9 cellular contexts compared by ENCODE assay signal in genomic region chr1:192539450-192540132, GRCh38. TPM values are rescaled to one million over a fixed set of nuclear protein-coding genes. Genes with fewer than 3 reads are reported as not detected.
DNase-seq lines count a peak whose midpoint lies in the region; ATAC-seq and TF ChIP-seq lines count a peak whose summit lies in the region.
"Had no signal": no experiment of that assay in that cellular context is flagged by ENCODE, and none has a peak within 500 bp of the region (broad histone marks: within the 10 kb centered on the region; RNA-seq: fewer than 3 reads in every experiment).

No MANE protein-coding gene starts in this region.

- H3K9me3 ChIP-seq in SJSA1 (replicated peaks) = no peaks in the 10 kb centered on the region
- H3K9me3 ChIP-seq in esophagus squamous epithelium = no peaks in the 10 kb centered on the region

- H3K27me3 Mint-ChIP-seq in T-helper 1 cell treated with Interleukin-12 subunit alpha and Interleukin-12 subunit beta and Interleukin-4 antibody, amounts not matched to agents 30 μg/mL and 1 μg/mL, for 36 hours (ENCODE audit: low read depth) = no peaks in the 10 kb centered on the region

- H3K9me3 Mint-ChIP-seq in T-helper 1 cell treated with Interleukin-12 subunit alpha and Interleukin-12 subunit beta and Interleukin-4 antibody, amounts not matched to agents 30 μg/mL and 1 μg/mL, for 36 hours = peaks cover 8% of the 10 kb centered on the region

- H3K4me1 Mint-ChIP-seq in T-helper 1 cell treated with Interleukin-12 subunit alpha and Interleukin-12 subunit beta and Interleukin-4 antibody, amounts not matched to agents 30 μg/mL and 1 μg/mL, for 36 hours (ENCODE audit: low read depth) = peaks cover 53% of the 10 kb centered on the region

- DNase-seq in T-helper 1 cell = no peak
- peak; percentile 63 to 87 for DNase-seq in SJSA1 (ENCODE audit: low read depth in 1 of 2, low spot score in 2 of 2)
- DNase-seq in esophagus squamous epithelium (lab: John Stamatoyannopoulos, UW) = no peak
- DNase-seq in non-pigmented ciliary epithelial cell (ENCODE audit: low read depth) = peak; percentile 91
- no peak for DNase-seq in DMS79 (lab: John Stamatoyannopoulos, UW)
- DNase-seq in MV-4-11 (lab: John Stamatoyannopoulos, UW) = no peak

- ATAC-seq in GM19455 (IDR thresholded peaks at IDR 0.05; ENCODE audit: unreplicated experiment) = no peak

- WGBS in esophagus squamous epithelium, 2 donors = 15 to 19% methylated on average over 4 of the region's 4 CpGs

- H3K4me3 Mint-ChIP-seq in T-helper 1 cell treated with Interleukin-12 subunit alpha and Interleukin-12 subunit beta and Interleukin-4 antibody, amounts not matched to agents 30 μg/mL and 1 μg/mL, for 36 hours = peak overlapping the region; percentile 50

- peak overlapping the region; percentile 90 for H3K27ac Mint-ChIP-seq in T-helper 1 cell treated with Interleukin-12 subunit alpha and Interleukin-12 subunit beta and Interleukin-4 antibody, amounts not matched to agents 30 μg/mL and 1 μg/mL, for 36 hours

- no peak for TF ChIP-seq CTCF in esophagus squamous epithelium (IDR thresholded peaks at IDR 0.05)

- H3K27me3 ChIP-seq in SJSA1 (replicated peaks) = no peaks in the 10 kb centered on the region
- no peaks in the 10 kb centered on the region for H3K27me3 ChIP-seq in esophagus squamous epithelium

- TF ChIP-seq POLR2A in esophagus squamous epithelium (IDR thresholded peaks at IDR 0.05) = no peak

- no peaks in the 10 kb centered on the region for H3K36me3 ChIP-seq in SJSA1
- H3K36me3 ChIP-seq in esophagus squamous epithelium = no peaks in the 10 kb centered on the region

- peaks cover 24% of the 10 kb centered on the region for H3K4me1 ChIP-seq in SJSA1 (replicated peaks)
- peaks cover 10 to 18% (median 13%) of the 10 kb centered on the region in 3 donors for H3K4me1 ChIP-seq in esophagus squamous epithelium

- intact Hi-C loops in esophagus squamous epithelium (cut with DNase I) = no loop called here

- H3K4me3 ChIP-seq in SJSA1 = no peak overlapping the region
- no peak overlapping the region for H3K4me3 ChIP-seq in esophagus squamous epithelium

- H3K36me3 Mint-ChIP-seq in T-helper 1 cell treated with Interleukin-12 subunit alpha and Interleukin-12 subunit beta and Interleukin-4 antibody, amounts not matched to agents 30 μg/mL and 1 μg/mL, for 36 hours (ENCODE audit: low read depth) = peaks cover 7% of the 10 kb centered on the region

- H3K27ac ChIP-seq in SJSA1 = peak overlapping the region; percentile 98
- peak overlapping the region; percentile 48 to 79 (median 74) for H3K27ac ChIP-seq in esophagus squamous epithelium
- H3K27ac ChIP-seq: epithelial cell of prostate had no signal

RNA-seq across cellular contexts. Expression of gene RGS1, which starts 36.0 kb away (rescaled TPM):
- not detected in 2 replicates for total RNA-seq in SJSA1 (2014; rRNA removed; shearing (Covaris generic))
- 10 to 100 TPM in 3 of 4 donors, 1 to 10 TPM in 1; 7.4 to 55.9 (median 22.6) TPM for total RNA-seq in esophagus squamous epithelium

Comparison
In these comparisons a context has a peak if more than half of its experiments do, and no peak if none do; other contexts are left out.
1. DNase-seq: peak in SJSA1 (2 of 2) and non-pigmented ciliary epithelial cell (single experiment); none in T-helper 1 cell (0 of 5), esophagus squamous epithelium (single experiment), DMS79 (single experiment) and MV-4-11 (single experiment).